In genomic region chr3:195542691-195543641, GRCh38 we compare ENCODE assay signal across 1 cellular context.
TF ChIP-seq lines count a peak whose summit lies in the region.

PPP1R2 (minus strand) TSS chr3:195543325; CDS start chr3:195543025, 300 bp downstream.

TF ChIP-seq in A549, 52 proteins besides CTCF, POLR2A, EP300 and RAD21 (continued from another document):
- no peak for TF ChIP-seq HES2 (IDR thresholded peaks at IDR 0.05)
TF ChIP-seq in A549: peak in this region for 7.
